In genomic region chr4:140359571-140360427, GRCh38 we compare ENCODE assay signal across 8 cellular contexts. TPM values are rescaled to one million over a fixed set of nuclear protein-coding genes. Genes with fewer than 3 reads are reported as not detected.
A peak's percentile ranks its signal among the peaks of the same experiment; 100 is the strongest.
DNase-seq lines count a peak whose midpoint lies in the region; ATAC-seq and TF ChIP-seq lines count a peak whose summit lies in the region.

No MANE protein-coding gene starts in this region.

- no peaks in the 10 kb centered on the region for H4K20me1 ChIP-seq in neural cell (ENCODE audit: insufficient read depth)

- peak; percentile 92 for TF ChIP-seq CTCF in neural cell (IDR thresholded peaks at IDR 0.05; ENCODE audit: poor library complexity, severe bottlenecking)

- H3K4me2 ChIP-seq in neural cell (ENCODE audit: low read length), result no peak overlapping the region

- DNase-seq in EH (ENCODE audit: low read depth), result peak; percentile 77
- DNase-seq in KBM-7, result peak; percentile 91
- DNase-seq in OCI-M2 (lab: John Stamatoyannopoulos, UW; ENCODE audit: unreplicated experiment), result peak; percentile 54
- DNase-seq in activated T-cell treated with anti-CD3 and anti-CD28 coated beads, Interleukin-2, amount 50 U/mL, for 1 hour, result peak; percentile 67
- DNase-seq in fibroblast of gingiva (ENCODE audit: low read depth), result peak; percentile 52
- peak; percentile 57 for DNase-seq in stromal cell of bone marrow (ENCODE audit: low read depth)

- peak; percentile 69 for TF ChIP-seq EP300 in neural cell (conservative IDR thresholded peaks at IDR 0.05; ENCODE audit: poor library complexity, severe bottlenecking)

- no peaks in the 10 kb centered on the region for H3K9me3 ChIP-seq in neural cell (ENCODE audit: low read length)

- peak; percentile 91 for ATAC-seq in GM21737 (IDR thresholded peaks at IDR 0.05; ENCODE audit: unreplicated experiment)

- in situ Hi-C loops in KBM-7 (cut with MboI; ENCODE audit: low pct_unique_long_range_greater_than_20kb, low sequenced_read_pairs), result loop anchor here (25.0 kb wide), 2 partner anchors 253 to 503 kb away; no protein-coding TSS in a partner anchor

- H3K9ac ChIP-seq in neural cell (ENCODE audit: low read length), result no peak overlapping the region

- no peak overlapping the region for H3K4me3 ChIP-seq in neural cell (ENCODE audit: low read length)

- H3K27me3 ChIP-seq in neural cell (ENCODE audit: insufficient read depth, low read depth, low read length), result no peaks in the 10 kb centered on the region

- TF ChIP-seq RAD21 in neural cell (conservative IDR thresholded peaks at IDR 0.05), result peak; percentile 84

- no peaks in the 10 kb centered on the region for H3K36me3 ChIP-seq in neural cell (ENCODE audit: insufficient read depth, low read length)

- H3K27ac ChIP-seq in neural cell (ENCODE audit: low read length), result peak overlapping the region; percentile 39

- peaks cover 3% of the 10 kb centered on the region for H3F3A ChIP-seq in neural cell (ENCODE audit: insufficient read depth, low read length, poor library complexity, severe bottlenecking)

- H2AFZ ChIP-seq in neural cell (ENCODE audit: low read depth, low read length), result no peak overlapping the region

- no peaks in the 10 kb centered on the region for H3K9me2 ChIP-seq in neural cell (ENCODE audit: insufficient read depth, low read length)

- no peaks in the 10 kb centered on the region for H3K79me2 ChIP-seq in neural cell (replicated peaks; ENCODE audit: insufficient read depth, low read length)

TF ChIP-seq in neural cell, 6 proteins besides CTCF, POLR2A, EP300 and RAD21:
- no peak for TF ChIP-seq TAF1 (IDR thresholded peaks at IDR 0.05; ENCODE audit: low read depth)
- TF ChIP-seq MXI1 (conservative IDR thresholded peaks at IDR 0.05; ENCODE audit: poor library complexity, severe bottlenecking), result peak; percentile 5
- peak; percentile 30 for TF ChIP-seq POLR2AphosphoS5 (IDR thresholded peaks at IDR 0.05)
- TF ChIP-seq REST (IDR thresholded peaks at IDR 0.05; ENCODE audit: borderline replicate concordance), result no peak
- no peak for TF ChIP-seq EZH2 (IDR thresholded peaks at IDR 0.05; ENCODE audit: borderline replicate concordance, insufficient read depth, low read length, poor library complexity, severe bottlenecking)
- peak; percentile 84 for TF ChIP-seq SMC3 (conservative IDR thresholded peaks at IDR 0.05; ENCODE audit: poor library complexity)

RNA-seq across cellular contexts. Expression of gene SCOC, which starts 13.6 kb away (rescaled TPM):
- polyA plus RNA-seq in neural cell, result 264 and 320 TPM in 2 replicates
- 152 and 163 TPM in 2 replicates for polyA minus RNA-seq in neural cell
